1 cellular context compared by ENCODE assay signal in the genomic region with DNA sequence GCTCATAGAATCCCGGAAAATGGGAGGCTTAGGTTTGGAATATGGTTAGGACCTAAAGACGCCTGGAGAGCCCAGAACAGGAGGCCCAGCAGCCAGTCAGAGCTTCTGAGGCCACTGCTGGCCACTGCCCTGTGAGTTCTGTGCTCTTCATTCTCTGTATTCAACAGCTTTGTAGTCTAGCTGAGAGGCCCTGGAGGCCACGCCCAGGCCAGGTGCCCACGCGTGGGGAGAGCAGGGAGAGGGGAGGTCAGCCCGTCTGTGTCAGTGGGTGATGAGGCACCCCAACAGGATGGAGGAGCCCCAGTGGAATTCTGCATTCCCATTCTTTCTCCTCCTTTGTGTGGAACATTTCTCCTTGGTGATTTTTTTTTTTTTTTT.
TF ChIP-seq lines count a peak whose summit lies in the region.

No MANE protein-coding gene starts in this region.

TF ChIP-seq in K562, 482 proteins besides CTCF, POLR2A, EP300 and RAD21:
- TF ChIP-seq MEIS2 (IDR thresholded peaks at IDR 0.05; ENCODE audit: partially characterized antibody) (no peak), ZZZ3 (IDR thresholded peaks at IDR 0.05) (no peak)
